In the genomic region with DNA sequence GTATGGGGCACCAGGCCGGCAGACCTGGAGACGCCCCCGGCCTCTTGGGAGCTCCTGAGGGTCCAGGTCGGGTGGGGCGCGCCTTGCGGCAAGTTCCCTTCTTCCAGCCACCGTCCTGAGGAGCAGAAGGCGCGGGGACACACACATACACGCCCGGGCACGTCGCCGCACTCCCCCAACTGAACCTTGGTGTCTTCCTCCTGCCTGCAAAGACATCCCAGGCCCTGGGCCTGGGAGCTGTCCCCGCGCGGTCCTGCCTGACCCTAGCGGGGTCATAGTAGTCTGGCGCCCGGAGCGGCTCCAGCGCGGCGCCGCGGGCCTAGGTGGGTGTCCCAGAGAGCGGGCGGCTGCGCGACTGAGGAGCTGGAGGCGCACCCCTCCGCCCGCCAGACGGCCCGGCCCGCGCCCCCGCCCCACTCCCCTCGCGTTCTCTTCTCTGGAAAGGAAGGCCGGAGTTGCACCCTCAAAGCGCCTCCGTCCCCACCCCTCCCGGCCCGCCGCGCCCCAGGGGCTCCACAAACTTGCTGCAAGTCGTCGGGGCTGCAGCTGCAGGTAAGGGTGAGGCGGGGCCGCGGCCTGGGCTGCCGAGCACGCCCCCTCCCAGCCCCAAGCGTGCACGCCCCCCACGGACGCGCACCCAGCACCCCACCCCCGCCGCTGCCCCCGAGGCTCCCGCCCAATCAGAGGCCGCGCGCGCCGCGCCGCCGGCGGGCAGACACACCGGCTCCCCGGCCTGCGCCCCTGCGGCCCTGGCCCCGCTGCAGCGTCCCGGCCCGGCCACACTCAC, we compare ENCODE assay signal across 13 cellular contexts.
A peak's percentile ranks its signal among the peaks of the same experiment; 100 is the strongest.
DNase-seq lines count a peak whose midpoint lies in the region; ATAC-seq and TF ChIP-seq lines count a peak whose summit lies in the region.
"Had no signal": no experiment of that assay in that cellular context is flagged by ENCODE, and none has a peak within 500 bp of the region (broad histone marks: within the 10 kb centered on the region; RNA-seq: fewer than 3 reads in every experiment).

No MANE protein-coding gene starts in this region.

- H2AK5ac ChIP-seq in trophoblast cell (ENCODE audit: low read length) = no peak overlapping the region

- no peak overlapping the region for H3K14ac ChIP-seq in trophoblast cell (ENCODE audit: low read length)

- H3K4me2 ChIP-seq in HCT116 (ENCODE audit: low read length) = peak overlapping the region; percentile 89
- peak overlapping the region; percentile 82 for H3K4me2 ChIP-seq in trophoblast cell (ENCODE audit: low read length)

- no peak overlapping the region for H4K12ac ChIP-seq in trophoblast cell (ENCODE audit: low read depth, low read length)

- H3K36me3 ChIP-seq in BE2C = no peaks in the 10 kb centered on the region
- no peaks in the 10 kb centered on the region for H3K36me3 ChIP-seq in HCT116 (ENCODE audit: control insufficient read depth in 1 of 2, insufficient read depth in 2 of 2, low read length in 2 of 2)
- H3K36me3 ChIP-seq in trophoblast cell (ENCODE audit: control insufficient read depth in 1 of 2, insufficient read depth in 2 of 2, low read length in 2 of 2) = no peaks in the 10 kb centered on the region
- H3K36me3 ChIP-seq: upper lobe of right lung had no signal

- no peak for TF ChIP-seq RAD21 in HCT116 (IDR thresholded peaks at IDR 0.05; ENCODE audit: low read depth)

- intact Hi-C loops in HCT116 (cut with micrococcal nuclease) = no loop called here

- no peaks in the 10 kb centered on the region for H3K9me2 ChIP-seq in HCT116 (ENCODE audit: insufficient read depth)

- POLR2A ChIA-PET in HCT116 (lab: Charles Lee) = no interaction called here

- no peak overlapping the region for H2BK12ac ChIP-seq in trophoblast cell (ENCODE audit: low read length)

- peaks cover 35% of the 10 kb centered on the region for H3K27me3 ChIP-seq in BE2C
- no peaks in the 10 kb centered on the region for H3K27me3 ChIP-seq in HCT116 (ENCODE audit: insufficient read depth, low read length)
- peaks cover 33% of the 10 kb centered on the region for H3K27me3 ChIP-seq in trophoblast cell (ENCODE audit: insufficient read depth, low read length)

- H3K79me2 ChIP-seq in HCT116 (ENCODE audit: insufficient read depth, low read length) (no peaks in the 10 kb centered on the region), trophoblast cell (ENCODE audit: control insufficient read depth, insufficient read depth, low read length, poor library complexity) (no peaks in the 10 kb centered on the region)

- H3K23ac ChIP-seq in trophoblast cell (ENCODE audit: low read length) = no peak overlapping the region

- H3K4me1 ChIP-seq in BE2C = peaks cover 12% of the 10 kb centered on the region
- H3K4me1 ChIP-seq in HCT116 (ENCODE audit: control insufficient read depth in 1 of 2, insufficient read depth in 2 of 2, low read length in 2 of 2) = peaks cover 0 to 12% of the 10 kb centered on the region in 2 experiments; a peak in 2 of 4 replicates
- peaks cover 8 to 10% of the 10 kb centered on the region in 2 experiments for H3K4me1 ChIP-seq in trophoblast cell (ENCODE audit: control insufficient read depth in 1 of 2, insufficient read depth in 2 of 2, low read length in 2 of 2)

- H3K79me1 ChIP-seq in trophoblast cell (ENCODE audit: low read length) = no peaks in the 10 kb centered on the region

- H3K27ac ChIP-seq in HCT116 (ENCODE audit: low read depth, low read length) = no peak overlapping the region; the same call in 1 of the 2 replicates
- H3K27ac ChIP-seq in trophoblast cell (ENCODE audit: low read depth, low read length) = no peak overlapping the region
- H3K27ac ChIP-seq: upper lobe of right lung had no signal

- H2AFZ ChIP-seq in HCT116 (ENCODE audit: low read depth, low read length, poor library complexity, severe bottlenecking) = no peak overlapping the region
- H2AFZ ChIP-seq in trophoblast cell (ENCODE audit: insufficient read depth, low read length, poor library complexity) = no peak overlapping the region

- H3K4ac ChIP-seq in trophoblast cell (ENCODE audit: low read depth, low read length) = no peak overlapping the region

- no peak overlapping the region for H2BK5ac ChIP-seq in trophoblast cell (ENCODE audit: low read depth, low read length, poor library complexity)

- RAD21 ChIA-PET in HCT116 (lab: Charles Lee; ENCODE audit: low non-redundant PET in 1 of 2, low total read pairs in 2 of 2, uncharacterized antibody in 2 of 2, unreplicated experiment in 2 of 2) = no interaction called here

- H4K91ac ChIP-seq in trophoblast cell (ENCODE audit: low read depth, low read length) = no peak overlapping the region

- peak; percentile 9; the same call in 1 of the 2 replicates for ATAC-seq in HCT116
- ATAC-seq: upper lobe of right lung had no signal

- CTCF ChIA-PET in HCT116 (lab: Charles Lee) = no interaction called here

- H3K9ac ChIP-seq in HCT116 (ENCODE audit: low read length) (no peak overlapping the region), trophoblast cell (ENCODE audit: low read length) (no peak overlapping the region)

- H3K9me3 ChIP-seq in BE2C (no peaks in the 10 kb centered on the region), HCT116 (ENCODE audit: control insufficient read depth in 1 of 2, insufficient read depth in 1 of 2, low read depth in 1 of 2, low read length in 2 of 2) (no peaks in the 10 kb centered on the region), trophoblast cell (ENCODE audit: insufficient read depth, low read depth, low read length) (no peaks in the 10 kb centered on the region)
- H3K9me3 ChIP-seq: upper lobe of right lung had no signal

- TF ChIP-seq POLR2A in HCT116 (IDR thresholded peaks at IDR 0.05; ENCODE audit: borderline replicate concordance, extremely low read depth, insufficient read depth, insufficient read length) = no peak

- no CpG with 5 or more reads among the region's 81 CpGs for WGBS in trophoblast cell (ENCODE audit: extremely low coverage, insufficient coverage, insufficient read length)

- H4K20me1 ChIP-seq in HCT116 (ENCODE audit: insufficient read depth) = no peaks in the 10 kb centered on the region

- H3K18ac ChIP-seq in trophoblast cell (ENCODE audit: low read length) = no peak overlapping the region

- DNase-seq in BE2C = peak; percentile 36
- DNase-seq in HCT116 (ENCODE audit: low read depth, low spot score) = no peak
- peak; percentile 59 for DNase-seq in ecto neural progenitor cell (ENCODE audit: low spot score)
- DNase-seq in trophoblast cell = no peak
- DNase-seq in SHP77 treated with DMSO at 0.1 percent for 48 hours (lab: John Stamatoyannopoulos, UW) = no peak
- no peak for DNase-seq in NCI-H128 (lab: John Stamatoyannopoulos, UW; ENCODE audit: unreplicated experiment)
- DNase-seq in activated CD4-positive, alpha-beta T cell treated with anti-CD3 and anti-CD28 coated beads for 48 hours = no peak
- DNase-seq in hepatic stellate cell (ENCODE audit: low spot score) = no peak
- DNase-seq: activated CD4-positive, alpha-beta memory T cell treated with anti-CD3 and anti-CD28 coated beads for 36 hours; activated naive CD4-positive, alpha-beta T cell treated with Interleukin-2 at 50 U/mL for 16 hours; GOT3; SW 1271; upper lobe of right lung had no signal

- BruUV-seq in HCT116 (replicated peaks; lab: Mats Ljungman, UMichigan) = no TSS peak

- H2BK120ac ChIP-seq in trophoblast cell (ENCODE audit: insufficient read depth, low read length, poor library complexity) = no peak overlapping the region

- no peak overlapping the region for H3K4me3 ChIP-seq in BE2C (ENCODE audit: low read depth, low read length)
- H3K4me3 ChIP-seq in HCT116 (replicated peaks in 1 of 2; ENCODE audit: low read depth in 1 of 2, low read length in 2 of 2) = peak overlapping the region in 1 of 2 experiments; percentile 61; a peak in 1 of 4 replicates
- peak overlapping the region; percentile 64 for H3K4me3 ChIP-seq in trophoblast cell (ENCODE audit: low read depth, low read length)
- H3K4me3 ChIP-seq: upper lobe of right lung had no signal

- TF ChIP-seq CTCF in BE2C (IDR thresholded peaks at IDR 0.05; ENCODE audit: low read depth, low read length) (no peak), HCT116 (IDR thresholded peaks at IDR 0.05 in 2 of 3, conservative IDR thresholded peaks at IDR 0.05 in 1 of 3; ENCODE audit: borderline replicate concordance in 1 of 3, insufficient read depth in 1 of 3, low read depth in 2 of 3, low read length in 2 of 3) (no peak)

- no peak overlapping the region for H4K8ac ChIP-seq in trophoblast cell (ENCODE audit: low read depth, low read length)

TF ChIP-seq in HCT116, 20 proteins besides CTCF, POLR2A, EP300 and RAD21:
- TF ChIP-seq SRF (IDR thresholded peaks at IDR 0.05; ENCODE audit: low read depth) (no peak), SP1 (IDR thresholded peaks at IDR 0.05; ENCODE audit: low read depth) (no peak)
TF ChIP-seq in HCT116: peak in this region for 0.

Comparison
In these comparisons a context has a peak if more than half of its experiments do, and no peak if none do; other contexts are left out.
1. DNase-seq: peak in BE2C (single experiment) and ecto neural progenitor cell (single experiment); none in HCT116 (single experiment), trophoblast cell (0 of 2), SHP77 treated with DMSO at 0.1 percent for 48 hours (single experiment), NCI-H128 (single experiment), activated CD4-positive, alpha-beta T cell treated with anti-CD3 and anti-CD28 coated beads for 48 hours (single experiment) and hepatic stellate cell (single experiment).